In genomic region chr2:119231975-119232665, GRCh38 we compare ENCODE assay signal across 11 cellular contexts. TPM values are rescaled to one million over a fixed set of nuclear protein-coding genes. Genes with fewer than 3 reads are reported as not detected.
DNase-seq lines count a peak whose midpoint lies in the region; ATAC-seq and TF ChIP-seq lines count a peak whose summit lies in the region.
"Had no signal": no experiment of that assay in that cellular context is flagged by ENCODE, and none has a peak within 500 bp of the region (broad histone marks: within the 10 kb centered on the region; RNA-seq: fewer than 3 reads in every experiment).

No MANE protein-coding gene starts in this region.

- no peak for TF ChIP-seq CTCF in choroid plexus epithelial cell (conservative IDR thresholded peaks at IDR 0.05; ENCODE audit: low read depth, low read length)

- H3K4me3 ChIP-seq in choroid plexus epithelial cell (ENCODE audit: low read depth, low read length) = no peak overlapping the region
- H3K4me3 ChIP-seq: heart right ventricle had no signal

- peak; percentile 76 for DNase-seq in A172 (ENCODE audit: low spot score)
- DNase-seq in choroid plexus epithelial cell (ENCODE audit: low read depth) = peak; percentile 60
- no peak for DNase-seq in germinal center (ENCODE audit: low spot score)
- DNase-seq in GF-D8 (lab: John Stamatoyannopoulos, UW) = no peak
- no peak for DNase-seq in DMS79 treated with DMSO at 0.1 percent for 48 hours (lab: John Stamatoyannopoulos, UW)
- DNase-seq in SKM-1 (lab: John Stamatoyannopoulos, UW; ENCODE audit: unreplicated experiment) = no peak
- DNase-seq: activated naive CD8-positive, alpha-beta T cell treated with anti-CD3 and anti-CD28 coated beads, Interleukin-2, amount 10 ng/mL, durations not matched to agents 7 days and 5 days; heart right ventricle; SHP77 treated with DMSO at 0.1 percent for 48 hours had no signal

- ATAC-seq in GM18909 (IDR thresholded peaks at IDR 0.05; ENCODE audit: poor library complexity, unreplicated experiment) = peak; percentile 45
- ATAC-seq in HG03159 (IDR thresholded peaks at IDR 0.05; ENCODE audit: unreplicated experiment) = peak; percentile 37
- ATAC-seq: heart right ventricle had no signal

RNA-seq across cellular contexts. Expression of gene STEAP3, which starts 8.5 kb away (rescaled TPM):
- total RNA-seq in A172 (2014; rRNA removed; shearing (Covaris generic)) = 71.3 and 117 TPM in 2 replicates

Comparison
In these comparisons a context has a peak if more than half of its experiments do, and no peak if none do; other contexts are left out.
1. DNase-seq: peak in A172 (single experiment) and choroid plexus epithelial cell (single experiment); none in germinal center (single experiment), GF-D8 (single experiment), DMS79 treated with DMSO at 0.1 percent for 48 hours (single experiment) and SKM-1 (single experiment).